Comparison of ENCODE assay signal across 23 cellular contexts in genomic region chr18:7559709-7560319, GRCh38.
"Had no signal": no experiment of that assay in that cellular context is flagged by ENCODE, and none has a peak within 500 bp of the region (broad histone marks: within the 10 kb centered on the region; RNA-seq: fewer than 3 reads in every experiment).

No MANE protein-coding gene starts in this region.

- H3K27ac Mint-ChIP-seq: memory B cell; mesothelial cell of epicardium; natural killer cell; stimulated activated naive B cell treated with anti-CD40 and anti-IgM and Interleukin-4, amounts not matched to agents 10 μg/mL and 1 μg/mL and 100 μg/mL, for 72 hours; stimulated activated naive CD8-positive, alpha-beta T cell treated with anti-CD3 and anti-CD28 coated beads, Interleukin-15, amount 100 ng/mL, for 72 hours had no signal

- H3K27ac ChIP-seq: esophagus squamous epithelium, gastroesophageal sphincter, hepatocyte, lower lobe of right lung, parathyroid adenoma, prostate gland, sigmoid colon, testis, transverse colon had no signal

- DNase-seq: effector memory CD4-positive, alpha-beta T cell; esophagus squamous epithelium; foreskin fibroblast; glutamatergic neuron; left colon; lower lobe of right lung; natural killer cell; nucleus accumbens; sigmoid colon; stimulated activated CD4-positive, alpha-beta T cell treated with anti-CD3 and anti-CD28 coated beads, Interleukin-2, amount 100 ng/mL, for 24 hours; stimulated activated CD4-positive, alpha-beta T cell treated with anti-CD3 and anti-CD28 coated beads, Interleukin-4, amount 100 ng/mL, for 4 hours; stimulated activated naive B cell treated with anti-CD40 and anti-IgM and Interleukin-4, amounts not matched to agents 10 μg/mL and 1 μg/mL and 100 μg/mL, for 72 hours; stimulated activated naive CD8-positive, alpha-beta T cell treated with anti-CD3 and anti-CD28 coated beads, Interleukin-15, amount 100 ng/mL, for 72 hours; testis; transverse colon had no signal

- H3K9me3 ChIP-seq: esophagus squamous epithelium, gastroesophageal sphincter, lower lobe of right lung, prostate gland, sigmoid colon, testis, transverse colon had no signal

- H3K4me3 ChIP-seq: esophagus squamous epithelium, gastroesophageal sphincter, hepatocyte, lower lobe of right lung, prostate gland, sigmoid colon, skin epidermis, testis, transverse colon had no signal

- H3K9me3 Mint-ChIP-seq: memory B cell; mesothelial cell of epicardium; natural killer cell; neural crest cell; stimulated activated naive CD8-positive, alpha-beta T cell treated with anti-CD3 and anti-CD28 coated beads, Interleukin-15, amount 100 ng/mL, for 72 hours had no signal

- H3K27me3 ChIP-seq: gastroesophageal sphincter, sigmoid colon, testis had no signal

- H3K36me3 Mint-ChIP-seq: memory B cell; mesothelial cell of epicardium; natural killer cell; stimulated activated naive B cell treated with anti-CD40 and anti-IgM and Interleukin-4, amounts not matched to agents 10 μg/mL and 1 μg/mL and 100 μg/mL, for 72 hours had no signal

- H3K4me1 Mint-ChIP-seq: memory B cell; natural killer cell; neural crest cell; stimulated activated naive B cell treated with anti-CD40 and anti-IgM and Interleukin-4, amounts not matched to agents 10 μg/mL and 1 μg/mL and 100 μg/mL, for 72 hours; stimulated activated naive CD8-positive, alpha-beta T cell treated with anti-CD3 and anti-CD28 coated beads, Interleukin-15, amount 100 ng/mL, for 72 hours had no signal

- ATAC-seq: gastroesophageal sphincter; left colon; natural killer cell; stimulated activated naive B cell treated with anti-CD40 and anti-IgM and Interleukin-4, amounts not matched to agents 10 μg/mL and 1 μg/mL and 100 μg/mL, for 72 hours; stimulated activated naive CD8-positive, alpha-beta T cell treated with anti-CD3 and anti-CD28 coated beads, Interleukin-15, amount 100 ng/mL, for 72 hours had no signal

- H3K36me3 ChIP-seq: esophagus squamous epithelium, gastroesophageal sphincter, lower lobe of right lung, prostate gland, sigmoid colon, transverse colon had no signal

- H3K4me1 ChIP-seq: parathyroid adenoma, prostate gland had no signal

- H3K4me3 Mint-ChIP-seq: memory B cell; mesothelial cell of epicardium; natural killer cell; neural crest cell; stimulated activated naive B cell treated with anti-CD40 and anti-IgM and Interleukin-4, amounts not matched to agents 10 μg/mL and 1 μg/mL and 100 μg/mL, for 72 hours; stimulated activated naive CD8-positive, alpha-beta T cell treated with anti-CD3 and anti-CD28 coated beads, Interleukin-15, amount 100 ng/mL, for 72 hours had no signal
